Comparison of ENCODE assay signal across 14 cellular contexts in genomic region chr5:142817961-142818431, GRCh38. TPM values are rescaled to one million over a fixed set of nuclear protein-coding genes. Genes with fewer than 3 reads are reported as not detected.
A peak's percentile ranks its signal among the peaks of the same experiment; 100 is the strongest.
DNase-seq lines count a peak whose midpoint lies in the region; ATAC-seq, FAIRE-seq and TF ChIP-seq lines count a peak whose summit lies in the region.
"Had no signal": no experiment of that assay in that cellular context is flagged by ENCODE, and none has a peak within 500 bp of the region (broad histone marks: within the 10 kb centered on the region; RNA-seq: fewer than 3 reads in every experiment).

No MANE protein-coding gene starts in this region.

- peaks cover 93% of the 10 kb centered on the region for H3K4me1 Mint-ChIP-seq in dendritic cell treated with granulocyte-macrophage colony-stimulating factor and Interleukin-4, amounts not matched to agents 40 ng/mL and 50 ng/mL, for 4 days (ENCODE audit: low read depth)

- H3F3A ChIP-seq in MM.1S (ENCODE audit: insufficient read depth, low read length), result no peaks in the 10 kb centered on the region

- 39 to 42% methylated on average over 3 of the region's 3 CpGs for WGBS in transverse colon (ENCODE audit: low coverage in 1 of 2), 2 donors

- no peak overlapping the region for H3K9ac ChIP-seq in MM.1S (ENCODE audit: low read length)

- H3K4me2 ChIP-seq in MM.1S (ENCODE audit: low read depth, low read length), result no peak overlapping the region

- H3K4me1 ChIP-seq in lower lobe of right lung (peaks cover 79% of the 10 kb centered on the region), transverse colon (peaks cover 40 to 81% (median 62%) of the 10 kb centered on the region in 4 donors), MM.1S (ENCODE audit: low read length) (no peaks in the 10 kb centered on the region)

- H3K9me3 ChIP-seq in lower lobe of right lung, result no peaks in the 10 kb centered on the region
- H3K9me3 ChIP-seq in transverse colon, result no peaks in the 10 kb centered on the region
- no peaks in the 10 kb centered on the region for H3K9me3 ChIP-seq in MM.1S (replicated peaks; ENCODE audit: insufficient read depth, low read length)

- intact Hi-C loops in dendritic cell treated with granulocyte-macrophage colony-stimulating factor and Interleukin-4, amounts not matched to agents 40 ng/mL and 50 ng/mL, for 4 days (cut with micrococcal nuclease), result loop anchor here (2.0 to 10.0 kb wide), 3 partner anchors 15 to 47 kb away; partner anchors contain the start of gene ARHGAP26
- intact Hi-C loops in lower lobe of right lung (cut with DNase I) (no loop called here), transverse colon (cut with DNase I; ENCODE audit: low total_unique reads) (no loop called here)

- peak overlapping the region; percentile 51 for H3K27ac ChIP-seq in lower lobe of right lung
- H3K27ac ChIP-seq in transverse colon, result peak overlapping the region; percentile 80 to 86 (median 84)
- H3K27ac ChIP-seq in MM.1S (ENCODE audit: low read length), result no peak overlapping the region
- H3K27ac ChIP-seq: SJCRH30 had no signal

- no peak for TF ChIP-seq CTCF in LNCaP clone FGC (IDR thresholded peaks at IDR 0.05; ENCODE audit: control insufficient read depth, extremely low read depth, insufficient read depth)
- no peak for TF ChIP-seq CTCF in lower lobe of right lung (IDR thresholded peaks at IDR 0.05)
- TF ChIP-seq CTCF in transverse colon (IDR thresholded peaks at IDR 0.05), result no peak
- TF ChIP-seq CTCF in MM.1S (IDR thresholded peaks at IDR 0.05; ENCODE audit: low read length), result no peak

- peak overlapping the region; percentile 18 for H3K4me3 Mint-ChIP-seq in dendritic cell treated with granulocyte-macrophage colony-stimulating factor and Interleukin-4, amounts not matched to agents 40 ng/mL and 50 ng/mL, for 4 days
- H3K4me3 Mint-ChIP-seq: WTC11 had no signal

- peak; percentile 81 for DNase-seq in LNCaP clone FGC (ENCODE audit: low read depth)
- DNase-seq in lower lobe of right lung, result peak; percentile 50
- peak; percentile 85 for DNase-seq in transverse colon
- DNase-seq in H54 (ENCODE audit: insufficient read length, low spot score), result no peak
- DNase-seq in MM.1S, result no peak
- DNase-seq: NCI-H1092, NCI-H526 treated with DMSO at 0.1 percent for 48 hours, SJCRH30 had no signal

- no peaks in the 10 kb centered on the region for H3K79me2 ChIP-seq in MM.1S (ENCODE audit: low read length)

- peaks cover 7% of the 10 kb centered on the region for H3K36me3 Mint-ChIP-seq in dendritic cell treated with granulocyte-macrophage colony-stimulating factor and Interleukin-4, amounts not matched to agents 40 ng/mL and 50 ng/mL, for 4 days (ENCODE audit: low read depth)
- H3K36me3 Mint-ChIP-seq: WTC11 had no signal

- H3K9me3 Mint-ChIP-seq in dendritic cell treated with granulocyte-macrophage colony-stimulating factor and Interleukin-4, amounts not matched to agents 40 ng/mL and 50 ng/mL, for 4 days, result no peaks in the 10 kb centered on the region
- H3K9me3 Mint-ChIP-seq: WTC11 had no signal

- TF ChIP-seq POLR2A in transverse colon (IDR thresholded peaks at IDR 0.05), result no peak
- no peak for TF ChIP-seq POLR2A in H54 (IDR thresholded peaks at IDR 0.05; ENCODE audit: low read depth, low read length)

- no peak for TF ChIP-seq EP300 in transverse colon (IDR thresholded peaks at IDR 0.05; ENCODE audit: low read depth)

- H3K36me3 ChIP-seq in lower lobe of right lung (no peaks in the 10 kb centered on the region), transverse colon (no peaks in the 10 kb centered on the region), MM.1S (replicated peaks; ENCODE audit: insufficient read depth, low read length) (no peaks in the 10 kb centered on the region)
- H3K36me3 ChIP-seq: SJCRH30 had no signal

- ATAC-seq in lower lobe of right lung (peak; percentile 17 to 44), HG02571 (IDR thresholded peaks at IDR 0.05; ENCODE audit: unreplicated experiment) (no peak)
- ATAC-seq: WTC11 had no signal

- no peaks in the 10 kb centered on the region for H4K20me1 ChIP-seq in MM.1S (ENCODE audit: insufficient read depth, low read length)

- no peak overlapping the region for H2AFZ ChIP-seq in MM.1S (ENCODE audit: low read length)

- in situ Hi-C loops in transverse colon (cut with MboI; ENCODE audit: low pct_ligation_motif_present in 1 of 4, low pct_unique_long_range_greater_than_20kb in 1 of 4, low sequenced_read_pairs in 3 of 4), result no loop called here

- no peaks in the 10 kb centered on the region for H3K27me3 Mint-ChIP-seq in dendritic cell treated with granulocyte-macrophage colony-stimulating factor and Interleukin-4, amounts not matched to agents 40 ng/mL and 50 ng/mL, for 4 days

- H3K4me3 ChIP-seq in LNCaP clone FGC (ENCODE audit: low read depth, low read length), result no peak overlapping the region
- no peak overlapping the region for H3K4me3 ChIP-seq in lower lobe of right lung
- H3K4me3 ChIP-seq in transverse colon, result no peak overlapping the region
- no peak overlapping the region for H3K4me3 ChIP-seq in MM.1S (ENCODE audit: low read length)
- H3K4me3 ChIP-seq: SJCRH30 had no signal

- no peak for FAIRE-seq in H54 (lab: Jason Lieb, UNC)
- FAIRE-seq: D721Med, endometrium, H1 had no signal

- peak overlapping the region; percentile 87 for H3K27ac Mint-ChIP-seq in dendritic cell treated with granulocyte-macrophage colony-stimulating factor and Interleukin-4, amounts not matched to agents 40 ng/mL and 50 ng/mL, for 4 days

- H3K27me3 ChIP-seq in lower lobe of right lung (ENCODE audit: low read depth) (no peaks in the 10 kb centered on the region), transverse colon (no peaks in the 10 kb centered on the region), MM.1S (replicated peaks; ENCODE audit: insufficient read depth, low read length) (no peaks in the 10 kb centered on the region)
- H3K27me3 ChIP-seq: SJCRH30 had no signal

- no peaks in the 10 kb centered on the region for H3K9me2 ChIP-seq in MM.1S (replicated peaks; ENCODE audit: insufficient read depth, low read length)

RNA-seq across cellular contexts. Expression of gene ARHGAP26, which starts 47.8 kb away (rescaled TPM):
- 42.1 TPM for total RNA-seq in lower lobe of right lung
- total RNA-seq in transverse colon, result 10 to 100 TPM; 61.0 to 76.7 (median 61.2) TPM

Comparison
In these comparisons a context has a peak if more than half of its experiments do, and no peak if none do; other contexts are left out.
1. DNase-seq: peak in LNCaP clone FGC (single experiment), lower lobe of right lung (single experiment) and transverse colon (single experiment); none in H54 (single experiment) and MM.1S (single experiment).